ENCODE assay signal across 22 cellular contexts in the genomic region with DNA sequence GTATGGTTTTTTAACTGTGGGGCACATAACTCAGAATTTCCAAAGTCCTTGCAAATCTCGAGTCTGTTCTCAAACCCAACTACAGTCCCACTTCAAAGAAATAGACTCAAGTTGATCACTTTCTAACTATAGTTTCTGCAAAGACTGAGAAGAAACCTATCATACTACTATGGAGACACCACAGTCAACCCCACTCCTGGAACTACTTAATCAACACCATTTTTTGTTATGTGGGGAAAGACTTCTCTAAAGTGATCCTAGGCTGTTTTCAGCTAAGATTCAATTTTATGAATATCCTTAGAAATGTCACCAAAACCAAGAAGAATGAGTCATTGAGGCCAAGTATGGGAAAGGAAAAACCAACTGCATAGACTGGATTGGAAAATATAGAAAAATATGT.
A peak's percentile ranks its signal among the peaks of the same experiment; 100 is the strongest.
DNase-seq lines count a peak whose midpoint lies in the region; ATAC-seq, FAIRE-seq and TF ChIP-seq lines count a peak whose summit lies in the region.
"Had no signal": no experiment of that assay in that cellular context is flagged by ENCODE, and none has a peak within 500 bp of the region (broad histone marks: within the 10 kb centered on the region; RNA-seq: fewer than 3 reads in every experiment).

No MANE protein-coding gene starts in this region.

- H4K20me1 ChIP-seq in endothelial cell of umbilical vein (replicated peaks; ENCODE audit: control insufficient read depth, extremely low read depth, insufficient read depth, low read length) (no peaks in the 10 kb centered on the region), smooth muscle cell (ENCODE audit: low read depth) (no peaks in the 10 kb centered on the region)
- H4K20me1 ChIP-seq: BLaER1 treated with 17β-estradiol and CSF1 and Interleukin-3, amounts not matched to agents 10 nM and 100 nM had no signal

- no peaks in the 10 kb centered on the region for H3K4me1 ChIP-seq in endothelial cell of umbilical vein (ENCODE audit: control insufficient read depth, extremely low read depth, insufficient read depth, low read length)
- H3K4me1 ChIP-seq in smooth muscle cell (ENCODE audit: low read depth), result no peaks in the 10 kb centered on the region
- H3K4me1 ChIP-seq in adrenal gland (replicated peaks in 1 of 2), result peaks cover 0 to 9% of the 10 kb centered on the region in 2 donors

- ATAC-seq in stimulated activated naive CD8-positive, alpha-beta T cell treated with anti-CD3 and anti-CD28 coated beads, Interleukin-15, Interleukin-2, amounts not matched to agents 100 U/mL and 50 U/mL, for 24 hours, result peak; percentile 36
- ATAC-seq in stimulated activated naive CD8-positive, alpha-beta T cell treated with anti-CD3 and anti-CD28 coated beads, Interleukin-15, amount 100 ng/mL, for 72 hours, result no peak
- ATAC-seq: CD8-positive, alpha-beta T cell had no signal

- no peaks in the 10 kb centered on the region for H3K4me1 Mint-ChIP-seq in stimulated activated naive CD8-positive, alpha-beta T cell treated with anti-CD3 and anti-CD28 coated beads, Interleukin-15, amount 100 ng/mL, for 72 hours
- H3K4me1 Mint-ChIP-seq: B cell had no signal

- DNase-seq in stimulated activated naive CD8-positive, alpha-beta T cell treated with anti-CD3 and anti-CD28 coated beads, Interleukin-15, Interleukin-2, amounts not matched to agents 100 U/mL and 50 U/mL, for 24 hours, result no peak
- no peak for DNase-seq in stimulated activated naive CD8-positive, alpha-beta T cell treated with anti-CD3 and anti-CD28 coated beads, Interleukin-15, amount 100 ng/mL, for 72 hours
- DNase-seq in endothelial cell of umbilical vein (ENCODE audit: low read depth, low spot score), result no peak
- no peak for DNase-seq in smooth muscle cell (lab: John Stamatoyannopoulos, UW; ENCODE audit: unreplicated experiment)
- no peak for DNase-seq in NCI-H1105 treated with DMSO at 0.1 percent for 48 hours (lab: John Stamatoyannopoulos, UW)
- DNase-seq in adrenal gland, result no peak
- DNase-seq: 8988T; AML-193; Caco-2; Calu3; CD4-positive, alpha-beta T cell; CD8-positive, alpha-beta T cell; DMS79 treated with DMSO at 0.1 percent for 48 hours; GF-D8 had no signal

- BruUV-seq in endothelial cell of umbilical vein (replicated peaks; lab: Mats Ljungman, UMichigan), result no TSS peak

- TF ChIP-seq CTCF in endothelial cell of umbilical vein (IDR thresholded peaks at IDR 0.05; ENCODE audit: extremely low read depth in 1 of 2, insufficient read depth in 1 of 2, low read depth in 1 of 2, low read length in 2 of 2) (no peak), smooth muscle cell (IDR thresholded peaks at IDR 0.05; ENCODE audit: borderline replicate concordance, insufficient read depth, poor library complexity, severe bottlenecking) (no peak), adrenal gland (IDR thresholded peaks at IDR 0.05) (no peak)

- H3K27me3 Mint-ChIP-seq in stimulated activated naive CD8-positive, alpha-beta T cell treated with anti-CD3 and anti-CD28 coated beads, Interleukin-15, amount 100 ng/mL, for 72 hours, result no peaks in the 10 kb centered on the region
- H3K27me3 Mint-ChIP-seq: B cell; CD4-positive, alpha-beta T cell had no signal

- WGBS in smooth muscle cell (ENCODE audit: low lambda C conversion rate), result 100% methylated on average over 1 of the region's 1 CpG
- 81 to 97% (median 85%) methylated on average over 1 of the region's 1 CpG for WGBS in adrenal gland, 4 donors

- intact Hi-C loops in endothelial cell of umbilical vein (cut with micrococcal nuclease), result no loop called here
- intact Hi-C loops in adrenal gland (cut with DNase I), result no loop called here

- H3K27ac ChIP-seq in endothelial cell of umbilical vein (ENCODE audit: insufficient read depth, low read depth, low read length) (no peak overlapping the region), smooth muscle cell (ENCODE audit: low read depth) (no peak overlapping the region), adrenal gland (no peak overlapping the region)
- H3K27ac ChIP-seq: BLaER1 treated with 17β-estradiol and CSF1 and Interleukin-3, amounts not matched to agents 10 nM and 100 nM; C4-2B had no signal

- TF ChIP-seq POLR2A in endothelial cell of umbilical vein (IDR thresholded peaks at IDR 0.05; ENCODE audit: low read depth, low read length) (no peak), adrenal gland (IDR thresholded peaks at IDR 0.05) (no peak)

- H3K9ac ChIP-seq in endothelial cell of umbilical vein (replicated peaks; ENCODE audit: extremely low read depth, insufficient read depth, low read length) (no peak overlapping the region), smooth muscle cell (ENCODE audit: low read depth) (no peak overlapping the region)
- H3K9ac ChIP-seq: BLaER1 treated with 17β-estradiol and CSF1 and Interleukin-3, amounts not matched to agents 10 nM and 100 nM had no signal

- no peak overlapping the region for H2AFZ ChIP-seq in endothelial cell of umbilical vein (ENCODE audit: low read depth, low read length)
- no peak overlapping the region for H2AFZ ChIP-seq in smooth muscle cell (ENCODE audit: low read depth)

- H3K4me2 ChIP-seq in endothelial cell of umbilical vein (ENCODE audit: insufficient read depth, low read length) (no peak overlapping the region), smooth muscle cell (peak overlapping the region; percentile 19)
- H3K4me2 ChIP-seq: BLaER1 treated with 17β-estradiol and CSF1 and Interleukin-3, amounts not matched to agents 10 nM and 100 nM had no signal

- H3K4me3 ChIP-seq in endothelial cell of umbilical vein (replicated peaks in 1 of 3; ENCODE audit: insufficient read depth in 1 of 3, low read depth in 1 of 3, low read length in 3 of 3) (no peak overlapping the region), smooth muscle cell (no peak overlapping the region), adrenal gland (no peak overlapping the region)
- H3K4me3 ChIP-seq: BLaER1 treated with 17β-estradiol and CSF1 and Interleukin-3, amounts not matched to agents 10 nM and 100 nM had no signal

- no peaks in the 10 kb centered on the region for H3K79me2 ChIP-seq in endothelial cell of umbilical vein (ENCODE audit: control insufficient read depth, insufficient read depth, low read length)
- H3K79me2 ChIP-seq in smooth muscle cell (ENCODE audit: low read depth), result no peaks in the 10 kb centered on the region

- H3K36me3 ChIP-seq in endothelial cell of umbilical vein (ENCODE audit: control insufficient read depth in 2 of 2, extremely low read depth in 1 of 2, insufficient read depth in 2 of 2, low read length in 2 of 2), result no peaks in the 10 kb centered on the region
- no peaks in the 10 kb centered on the region for H3K36me3 ChIP-seq in smooth muscle cell (ENCODE audit: low read depth)
- no peaks in the 10 kb centered on the region for H3K36me3 ChIP-seq in adrenal gland (replicated peaks in 1 of 2)
- H3K36me3 ChIP-seq: BLaER1 treated with 17β-estradiol and CSF1 and Interleukin-3, amounts not matched to agents 10 nM and 100 nM had no signal

- no peak for FAIRE-seq in endothelial cell of umbilical vein (lab: Jason Lieb, UNC)
- FAIRE-seq: A204.1, D721Med, G401.6, GM12891, GM19239 had no signal

- H3K9me3 Mint-ChIP-seq in stimulated activated naive CD8-positive, alpha-beta T cell treated with anti-CD3 and anti-CD28 coated beads, Interleukin-15, amount 100 ng/mL, for 72 hours, result peaks cover 0 to 4% of the 10 kb centered on the region in 2 donors
- H3K9me3 Mint-ChIP-seq: CD8-positive, alpha-beta T cell had no signal

- dilution Hi-C loops in endothelial cell of umbilical vein (cut with MboI; ENCODE audit: extremely low pct_ligation_motif_present, low sequenced_read_pairs), result no loop called here

- POLR2A ChIA-PET in endothelial cell of umbilical vein (lab: Charles Lee), result no interaction called here

- no peaks in the 10 kb centered on the region for H3K9me1 ChIP-seq in endothelial cell of umbilical vein (replicated peaks; ENCODE audit: control insufficient read depth, extremely low read depth, insufficient read depth, low read length)

- CTCF ChIA-PET in endothelial cell of umbilical vein (lab: Charles Lee), result no interaction called here

- no peak overlapping the region for H3K27ac Mint-ChIP-seq in stimulated activated naive CD8-positive, alpha-beta T cell treated with anti-CD3 and anti-CD28 coated beads, Interleukin-15, amount 100 ng/mL, for 72 hours
- H3K27ac Mint-ChIP-seq: B cell; CD4-positive, alpha-beta T cell; CD8-positive, alpha-beta T cell had no signal

- peaks cover 6% of the 10 kb centered on the region for H3F3A ChIP-seq in smooth muscle cell (ENCODE audit: low read depth)

- no peak overlapping the region for H3K4me3 Mint-ChIP-seq in stimulated activated naive CD8-positive, alpha-beta T cell treated with anti-CD3 and anti-CD28 coated beads, Interleukin-15, amount 100 ng/mL, for 72 hours
- H3K4me3 Mint-ChIP-seq: B cell; CD4-positive, alpha-beta T cell; CD8-positive, alpha-beta T cell had no signal

- no peaks in the 10 kb centered on the region for H3K9me3 ChIP-seq in endothelial cell of umbilical vein (replicated peaks; ENCODE audit: control insufficient read depth, insufficient read depth, low read length)
- H3K9me3 ChIP-seq in smooth muscle cell (replicated peaks; ENCODE audit: low read depth), result no peaks in the 10 kb centered on the region
- no peaks in the 10 kb centered on the region for H3K9me3 ChIP-seq in adrenal gland (replicated peaks in 1 of 3)
- H3K9me3 ChIP-seq: Caco-2 had no signal

- H3K27me3 ChIP-seq in endothelial cell of umbilical vein (ENCODE audit: control insufficient read depth in 2 of 2, insufficient read depth in 2 of 2, low read length in 2 of 2) (no peaks in the 10 kb centered on the region), smooth muscle cell (ENCODE audit: low read depth) (no peaks in the 10 kb centered on the region), adrenal gland (no peaks in the 10 kb centered on the region)
- H3K27me3 ChIP-seq: BLaER1 treated with 17β-estradiol and CSF1 and Interleukin-3, amounts not matched to agents 10 nM and 100 nM had no signal

TF ChIP-seq in endothelial cell of umbilical vein, 7 proteins besides CTCF, POLR2A, EP300 and RAD21:
- TF ChIP-seq EZH2 (IDR thresholded peaks at IDR 0.05; ENCODE audit: borderline replicate concordance, low read depth, low read length, severe bottlenecking) (no peak), JUN (IDR thresholded peaks at IDR 0.05; ENCODE audit: borderline replicate concordance, insufficient read depth, insufficient read length, low read depth) (peak; percentile 2)
